Comparison of ENCODE assay signal across 10 cellular contexts in the genomic region with DNA sequence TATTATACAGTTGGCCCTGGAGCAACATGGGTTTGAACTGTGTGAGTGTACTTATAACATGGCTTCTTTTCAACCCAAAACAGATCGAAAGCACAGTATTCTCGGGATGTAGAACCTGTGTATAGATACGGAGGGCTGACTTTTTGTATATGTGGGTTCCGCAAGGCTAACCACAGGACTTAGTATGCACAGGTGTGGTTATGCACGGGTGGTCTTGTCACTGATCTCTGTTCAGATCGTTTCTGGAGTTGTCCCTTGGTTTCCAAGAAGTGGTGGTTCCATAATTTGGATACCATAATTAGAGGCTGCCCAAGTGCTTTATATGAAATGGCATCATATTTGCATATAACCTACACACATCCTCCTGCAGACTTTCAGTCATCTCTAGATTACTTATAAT. TPM values are rescaled to one million over a fixed set of nuclear protein-coding genes. Genes with fewer than 3 reads are reported as not detected.
DNase-seq lines count a peak whose midpoint lies in the region; ATAC-seq, FAIRE-seq and TF ChIP-seq lines count a peak whose summit lies in the region.
"Had no signal": no experiment of that assay in that cellular context is flagged by ENCODE, and none has a peak within 500 bp of the region (broad histone marks: within the 10 kb centered on the region; RNA-seq: fewer than 3 reads in every experiment).

No MANE protein-coding gene starts in this region.

- CTCF ChIA-PET in activated B cell treated with CpG ODN at 0.5 μM for 24 hours (lab: Charles Lee): no interaction called here

- intact Hi-C loops in activated B cell treated with CpG ODN at 0.5 μM for 24 hours (cut with micrococcal nuclease): loop anchor here (10.0 kb wide), 1 partner anchor 604 kb away; no protein-coding TSS in a partner anchor

- DNase-seq in GM12892 (ENCODE audit: insufficient read length): no peak
- no peak for DNase-seq in activated B cell treated with CpG ODN at 0.5 μM for 24 hours
- no peak for DNase-seq in DMS 273 treated with DMSO at 0.1 percent for 48 hours (lab: John Stamatoyannopoulos, UW)
- no peak for DNase-seq in COLO668 (lab: John Stamatoyannopoulos, UW; ENCODE audit: unreplicated experiment)
- DNase-seq in inferior parietal cortex (ENCODE audit: extremely low spot score): no peak
- no peak for DNase-seq in C1 segment of cervical spinal cord (lab: John Stamatoyannopoulos, UW)
- DNase-seq: NCI-H1048, uterus had no signal

- peak overlapping the region; percentile 29 for H3K4me3 Mint-ChIP-seq in activated B cell treated with CpG ODN at 0.5 μM for 24 hours

- H3K4me1 Mint-ChIP-seq in activated B cell treated with CpG ODN at 0.5 μM for 24 hours: peaks cover 57% of the 10 kb centered on the region

- ATAC-seq in GM19452 (IDR thresholded peaks at IDR 0.05; ENCODE audit: unreplicated experiment) (peak; percentile 43), HG03039 (IDR thresholded peaks at IDR 0.05; ENCODE audit: unreplicated experiment) (peak; percentile 25), activated B cell treated with CpG ODN at 0.5 μM for 24 hours (ENCODE audit: low read depth) (peak; percentile 2)

- POLR2A ChIA-PET in activated B cell treated with CpG ODN at 0.5 μM for 24 hours (lab: Charles Lee): no interaction called here

- H3K27me3 Mint-ChIP-seq in activated B cell treated with CpG ODN at 0.5 μM for 24 hours: peaks cover 10% of the 10 kb centered on the region

- no peak for TF ChIP-seq CTCF in activated B cell treated with CpG ODN at 0.5 μM for 24 hours (IDR thresholded peaks at IDR 0.05)

- FAIRE-seq in GM12892 (lab: Jason Lieb, UNC): peak; percentile 92

- no peaks in the 10 kb centered on the region for H3K9me3 Mint-ChIP-seq in activated B cell treated with CpG ODN at 0.5 μM for 24 hours

- H3K27ac Mint-ChIP-seq in activated B cell treated with CpG ODN at 0.5 μM for 24 hours: peak overlapping the region; percentile 1

- peaks cover 20% of the 10 kb centered on the region for H3K36me3 Mint-ChIP-seq in activated B cell treated with CpG ODN at 0.5 μM for 24 hours (ENCODE audit: low read depth)

- TF ChIP-seq POLR2A in GM12892 (IDR thresholded peaks at IDR 0.05; ENCODE audit: low read depth, low read length): no peak

RNA-seq across cellular contexts. Expression of gene BHLHA15, which starts 10.9 kb away (rescaled TPM):
- polyA plus RNA-seq in GM12892 (2012; ENCODE audit: missing spikeins): not detected
- total RNA-seq in activated B cell treated with CpG ODN at 0.5 μM for 24 hours: 0.35 TPM in 1 of 2 replicates, not detected in the other

RNA-seq across cellular contexts. Expression of gene TECPR1, which starts 51.7 kb away (rescaled TPM):
- polyA plus RNA-seq in GM12892 (2012; ENCODE audit: missing spikeins): 6.4 TPM
- total RNA-seq in activated B cell treated with CpG ODN at 0.5 μM for 24 hours: 24.6 and 34.5 TPM in 2 replicates
